ENCODE assay signal across 8 cellular contexts in the genomic region with DNA sequence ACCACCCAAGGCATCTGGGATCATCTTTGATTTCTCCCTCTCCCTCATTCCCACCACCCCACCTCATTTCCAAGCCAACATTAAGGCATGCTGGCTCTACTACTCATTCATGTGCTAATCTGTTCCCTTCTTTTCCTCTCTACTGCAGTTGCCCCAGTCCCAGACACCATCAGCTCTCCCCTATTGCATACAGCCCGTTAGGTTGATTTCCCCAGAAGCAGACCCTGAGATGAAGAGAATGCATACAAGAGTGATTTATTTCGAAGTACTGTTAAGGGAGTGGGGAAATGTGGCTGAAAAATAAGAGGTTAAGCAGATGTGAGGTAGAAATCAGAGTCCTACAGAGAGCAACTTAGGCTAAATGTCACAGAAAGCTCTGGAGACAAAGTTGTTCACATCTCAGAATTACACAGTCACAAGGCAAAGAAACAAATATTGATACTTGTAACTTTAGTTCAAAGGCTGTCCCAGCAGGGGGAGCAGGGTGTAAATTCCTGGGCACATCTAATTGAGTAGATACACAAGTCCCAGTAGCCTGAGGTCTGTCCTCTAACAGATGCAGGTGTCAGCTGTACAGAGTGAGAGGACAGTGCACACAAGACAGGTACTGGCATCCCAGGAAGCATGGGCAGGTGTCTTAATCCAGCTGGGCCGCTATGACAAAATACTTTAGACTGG. TPM values are rescaled to one million over a fixed set of nuclear protein-coding genes. Genes with fewer than 3 reads are reported as not detected.
A peak's percentile ranks its signal among the peaks of the same experiment; 100 is the strongest.
DNase-seq lines count a peak whose midpoint lies in the region; ATAC-seq and TF ChIP-seq lines count a peak whose summit lies in the region.

No MANE protein-coding gene starts in this region.

- no peaks in the 10 kb centered on the region for H3K4me1 Mint-ChIP-seq in chondrocyte (ENCODE audit: low read depth)

- no peak overlapping the region for H3K27ac Mint-ChIP-seq in chondrocyte (ENCODE audit: unreplicated experiment)

- TF ChIP-seq POLR2A in stomach (IDR thresholded peaks at IDR 0.05) = no peak

- H3K9me3 ChIP-seq in stomach = no peaks in the 10 kb centered on the region

- no peaks in the 10 kb centered on the region for H3K27me3 Mint-ChIP-seq in chondrocyte (ENCODE audit: low read depth)

- TF ChIP-seq EP300 in stomach (IDR thresholded peaks at IDR 0.05) = no peak

- TF ChIP-seq CTCF in chondrocyte (IDR thresholded peaks at IDR 0.05) (peak; percentile 75), stomach (IDR thresholded peaks at IDR 0.05) (peak in 3 of 7 experiments; percentile 14 to 20 (median 19))

- H3K36me3 Mint-ChIP-seq in chondrocyte (ENCODE audit: low read depth) = no peaks in the 10 kb centered on the region

- no peaks in the 10 kb centered on the region for H3K36me3 ChIP-seq in stomach

- H3K4me1 ChIP-seq in stomach = no peaks in the 10 kb centered on the region

- no peaks in the 10 kb centered on the region for H3K9me3 Mint-ChIP-seq in chondrocyte (ENCODE audit: low read depth)

- intact Hi-C loops in stomach (cut with DNase I; ENCODE audit: low total_unique reads) = no loop called here

- H3K4me3 ChIP-seq in stomach = no peak overlapping the region

- ATAC-seq in HG02763 (IDR thresholded peaks at IDR 0.05; ENCODE audit: unreplicated experiment) = no peak

- H3K27me3 ChIP-seq in stomach = no peaks in the 10 kb centered on the region

- no peak overlapping the region for H3K27ac ChIP-seq in stomach

- no peak overlapping the region for H3K4me3 Mint-ChIP-seq in chondrocyte (ENCODE audit: unreplicated experiment)

- DNase-seq in AG20443 (ENCODE audit: low spot score) (peak; percentile 28), GM19238 (ENCODE audit: insufficient read length, low spot score) (peak; percentile 7), NCI-H524 treated with DMSO at 0.1 percent for 48 hours (lab: John Stamatoyannopoulos, UW) (peak; percentile 20), chondrocyte (ENCODE audit: low spot score) (no peak), stomach (peak; percentile 63), NCI-H345 treated with DMSO at 0.1 percent for 48 hours (lab: John Stamatoyannopoulos, UW; ENCODE audit: unreplicated experiment) (no peak), NCI-H187 treated with DMSO at 0.1 percent for 48 hours (lab: John Stamatoyannopoulos, UW) (no peak)

- WGBS in stomach, 5 donors = 71 to 84% (median 79%) methylated on average over 3 of the region's 3 CpGs

RNA-seq across cellular contexts. Expression of a gene that starts 20.9 kb away (rescaled TPM):
- total RNA-seq in chondrocyte (not detected in 3 replicates), stomach (not detected)
- not detected for polyA plus RNA-seq in stomach

Comparison
In these comparisons a context has a peak if more than half of its experiments do, and no peak if none do; other contexts are left out.
1. DNase-seq: peak in AG20443 (single experiment), GM19238 (single experiment), NCI-H524 treated with DMSO at 0.1 percent for 48 hours (single experiment) and stomach (single experiment); none in chondrocyte (single experiment), NCI-H345 treated with DMSO at 0.1 percent for 48 hours (single experiment) and NCI-H187 treated with DMSO at 0.1 percent for 48 hours (single experiment).